In genomic region chr9:77897292-77897691, GRCh38 we compare ENCODE assay signal across 11 cellular contexts.
DNase-seq lines count a peak whose midpoint lies in the region; ATAC-seq and TF ChIP-seq lines count a peak whose summit lies in the region.
"Had no signal": no experiment of that assay in that cellular context is flagged by ENCODE, and none has a peak within 500 bp of the region (broad histone marks: within the 10 kb centered on the region; RNA-seq: fewer than 3 reads in every experiment).

No MANE protein-coding gene starts in this region.

- 0 out of 2 replicates have a peak overlapping the region, but pooled peaks have one; percentile 10 for H3K23ac ChIP-seq in IMR-90 (ENCODE audit: low read depth, low read length)

- H2AK9ac ChIP-seq in IMR-90 (replicated peaks; ENCODE audit: low read depth, low read length, poor library complexity), result no peak overlapping the region

- H3K79me1 ChIP-seq in IMR-90 (ENCODE audit: low read depth in 1 of 2, low read length in 2 of 2), result peaks cover 22 to 57% of the 10 kb centered on the region in 2 experiments

- CTCF ChIA-PET in IMR-90 (lab: Yijun Ruan, JAX) (interaction anchor here (0.6 to 1.4 kb wide), 5 partner anchors 10 to 153 kb away, joined by 3 read pairs; partner anchors contain the start of gene GNAQ), WTC11 (lab: Charles Lee) (interaction anchor here (1.0 to 1.8 kb wide), 17 partner anchors 11 to 224 kb away, joined by 3 to 6 read pairs (median 4); no protein-coding TSS in a partner anchor)

- peak; percentile 16; the same call in 1 of the 2 replicates for ATAC-seq in IMR-90 (ENCODE audit: low read depth)
- peak; percentile 85 for ATAC-seq in WTC11

- H3K14ac ChIP-seq in IMR-90 (replicated peaks; ENCODE audit: low read depth, low read length), result no peak overlapping the region

- no peak overlapping the region for H3K4me2 ChIP-seq in IMR-90 (ENCODE audit: low read depth, low read length)

- H4K20me1 ChIP-seq in IMR-90 (ENCODE audit: insufficient read depth, low read length), result peaks cover 24% of the 10 kb centered on the region; the same call in 1 of the 2 replicates

- no peak overlapping the region for H3K18ac ChIP-seq in IMR-90 (ENCODE audit: low read depth, low read length)

- no peak overlapping the region for H3K9ac ChIP-seq in IMR-90 (ENCODE audit: low read depth, low read length)

- WGBS in IMR-90 (ENCODE audit: extremely low coverage in 2 of 2, insufficient read length in 1 of 2), 2 experiments, result 67% methylated on average over 1 of the region's 3 CpGs; no CpG with 5 or more reads in 1 of the 2 experiments

- H2BK20ac ChIP-seq in IMR-90 (ENCODE audit: low read depth, low read length), result no peak overlapping the region

- in situ Hi-C loops in IMR-90 (cut with MboI; ENCODE audit: low sequenced_read_pairs), result no loop called here
- in situ Hi-C loops in GM13976 (cut with MboI; ENCODE audit: low sequenced_read_pairs, unreplicated experiment), result no loop called here

- H3K27me3 Mint-ChIP-seq in WTC11 (ENCODE audit: low read depth), result no peaks in the 10 kb centered on the region

- H3K4ac ChIP-seq in IMR-90 (ENCODE audit: low read depth, low read length), result no peak overlapping the region

- H3K36me3 Mint-ChIP-seq in WTC11, result peaks cover 7% of the 10 kb centered on the region; the same call in 1 of the 2 replicates

- peaks cover 34% of the 10 kb centered on the region for H3K4me1 Mint-ChIP-seq in WTC11

- no peak for TF ChIP-seq POLR2A in IMR-90 (IDR thresholded peaks at IDR 0.05; ENCODE audit: low read depth, low read length)

- dilution Hi-C loops in IMR-90 (cut with HindIII; ENCODE audit: low sequenced_read_pairs, unreplicated experiment), result no loop called here

- H3K9me3 ChIP-seq in IMR-90 (ENCODE audit: control insufficient read depth, insufficient read depth, low read length), result no peaks in the 10 kb centered on the region
- H3K9me3 ChIP-seq: stomach had no signal

- H3K27me3 ChIP-seq in IMR-90 (ENCODE audit: control insufficient read depth, insufficient read depth, low read length) (no peaks in the 10 kb centered on the region), layer of hippocampus (ENCODE audit: control insufficient read depth, insufficient read depth, low read length) (no peaks in the 10 kb centered on the region)
- H3K27me3 ChIP-seq: stomach had no signal

- H2BK15ac ChIP-seq in IMR-90 (ENCODE audit: low read depth, low read length), result no peak overlapping the region

- no TSS peak for BruUV-seq in IMR-90 (replicated peaks; lab: Mats Ljungman, UMichigan)

- no peak overlapping the region for H3K4me3 Mint-ChIP-seq in WTC11

- intact Hi-C loops in IMR-90 (cut with micrococcal nuclease), result no loop called here

- no peak overlapping the region for H2AFZ ChIP-seq in IMR-90 (replicated peaks; ENCODE audit: low read length, poor library complexity)

- peaks cover 8% of the 10 kb centered on the region for H3K4me1 ChIP-seq in IMR-90 (ENCODE audit: control insufficient read depth, insufficient read depth, low read length)

- no peak for TF ChIP-seq RAD21 in IMR-90 (IDR thresholded peaks at IDR 0.05; ENCODE audit: low read length)

- POLR2A ChIA-PET in IMR-90 (lab: Charles Lee; ENCODE audit: unreplicated experiment) (interaction anchor here (0.5 to 0.6 kb wide), 2 partner anchors 27 to 401 kb away, joined by 4 to 10 read pairs; no protein-coding TSS in a partner anchor), WTC11 (lab: Charles Lee) (no interaction called here)

- no peak overlapping the region for H3K56ac ChIP-seq in IMR-90 (ENCODE audit: extremely low read depth, insufficient read depth, low read length)

- TF ChIP-seq CTCF in IMR-90 (conservative IDR thresholded peaks at IDR 0.05; ENCODE audit: low read depth, low read length), result peak; percentile 30; the same call in 1 of the 2 replicates
- TF ChIP-seq CTCF in WTC11 (IDR thresholded peaks at IDR 0.05), result no peak
- no peak for TF ChIP-seq CTCF in GM13976 (IDR thresholded peaks at IDR 0.05; ENCODE audit: borderline replicate concordance, control extremely low read depth, extremely low read depth, insufficient read depth, missing control alignments)

- peaks cover 3% of the 10 kb centered on the region; the same call in 1 of the 2 replicates for H3K9me3 Mint-ChIP-seq in WTC11

- H3K4me3 ChIP-seq in IMR-90 (ENCODE audit: insufficient read depth, low read depth, low read length), result no peak overlapping the region
- H3K4me3 ChIP-seq: stomach had no signal

- no peak overlapping the region for H4K5ac ChIP-seq in IMR-90 (ENCODE audit: low read depth, low read length)

- DNase-seq in Ammon's horn (ENCODE audit: low spot score) (peak; percentile 32), IMR-90 (peak; percentile 15), WTC11 (ENCODE audit: low spot score) (peak; percentile 44), GM13976 (ENCODE audit: low spot score) (no peak)
- no peak for DNase-seq in stimulated activated CD4-positive, alpha-beta T cell treated with anti-CD3 and anti-CD28 coated beads, Interleukin-15, amount 100 ng/mL, for 24 hours
- no peak for DNase-seq in stimulated activated CD4-positive, alpha-beta T cell treated with anti-CD3 and anti-CD28 coated beads, Interleukin-4, amount 100 ng/mL, for 24 hours
- no peak for DNase-seq in activated T-cell treated with anti-CD3 and anti-CD28 coated beads, Interleukin-2, amount 50 U/mL, for 48 hours
- DNase-seq: GDM1, retina, stomach had no signal

- H4K8ac ChIP-seq in IMR-90 (ENCODE audit: low read depth in 2 of 2, low read length in 2 of 2), result no peak overlapping the region

- H2AK5ac ChIP-seq in IMR-90 (ENCODE audit: low read depth, low read length), result no peak overlapping the region; the same call in 1 of the 2 replicates

- no peak overlapping the region for H4K91ac ChIP-seq in IMR-90 (ENCODE audit: insufficient read depth, low read depth, low read length)

- H3K9me1 ChIP-seq in IMR-90 (ENCODE audit: insufficient read depth, low read length), result peaks cover 11% of the 10 kb centered on the region

- no peak overlapping the region for H2BK120ac ChIP-seq in IMR-90 (ENCODE audit: low read depth, low read length)

- H3K27ac ChIP-seq in IMR-90 (ENCODE audit: insufficient read depth, low read length) (no peak overlapping the region), layer of hippocampus (ENCODE audit: low read depth, low read length) (peak overlapping the region; percentile 50)

- H3K27ac Mint-ChIP-seq in WTC11, result no peak overlapping the region

- peaks cover 4% of the 10 kb centered on the region for H3K36me3 ChIP-seq in IMR-90 (ENCODE audit: control insufficient read depth, insufficient read depth, low read length)

- no peak overlapping the region for H2BK5ac ChIP-seq in IMR-90 (ENCODE audit: low read depth, low read length, poor library complexity, severe bottlenecking)

TF ChIP-seq in IMR-90, 13 proteins besides CTCF, POLR2A, EP300 and RAD21:
- TF ChIP-seq USF2 (IDR thresholded peaks at IDR 0.05; ENCODE audit: low read depth, low read length), result no peak

TF ChIP-seq in WTC11, 78 proteins besides CTCF, POLR2A, EP300 and RAD21:
- no peak for TF ChIP-seq JUN (CRISPR knock-in tag; IDR thresholded peaks at IDR 0.05)
TF ChIP-seq in WTC11: peak in this region for 0.

Comparison
In these comparisons a context has a peak if more than half of its experiments do, and no peak if none do; other contexts are left out.
1. DNase-seq: peak in Ammon's horn (single experiment), IMR-90 (single experiment) and WTC11 (single experiment); none in GM13976 (single experiment), stimulated activated CD4-positive, alpha-beta T cell treated with anti-CD3 and anti-CD28 coated beads, Interleukin-15, amount 100 ng/mL, for 24 hours (single experiment), stimulated activated CD4-positive, alpha-beta T cell treated with anti-CD3 and anti-CD28 coated beads, Interleukin-4, amount 100 ng/mL, for 24 hours (single experiment) and activated T-cell treated with anti-CD3 and anti-CD28 coated beads, Interleukin-2, amount 50 U/mL, for 48 hours (0 of 2).